ENCODE assay signal across 22 cellular contexts in genomic region chr9:79989079-79989478, GRCh38.
"Had no signal": no experiment of that assay in that cellular context is flagged by ENCODE, and none has a peak within 500 bp of the region (broad histone marks: within the 10 kb centered on the region; RNA-seq: fewer than 3 reads in every experiment).

No MANE protein-coding gene starts in this region.

- H3K27ac Mint-ChIP-seq: activated naive CD4-positive, alpha-beta T cell treated with anti-CD3 and anti-CD28 coated beads, Interleukin-2, amount 50 U/mL, for 72 hours; activated T-helper 17 cell treated with anti-CD3 and anti-CD28 coated beads, Interleukin-2, amount 50 U/mL, for 72 hours; brain; mesothelial cell of epicardium; stimulated activated naive B cell treated with anti-CD40 and anti-IgM and Interleukin-4, amounts not matched to agents 10 μg/mL and 1 μg/mL and 100 μg/mL, for 72 hours; T-cell; T-helper 2 cell treated with Interferon-gamma antibody and Interleukin-4, amounts not matched to agents 5 μg/mL and 100 μg/mL, for 36 hours had no signal

- H3K36me3 ChIP-seq: lower lobe of right lung, sigmoid colon, uterus had no signal

- H3K36me3 Mint-ChIP-seq: activated naive CD4-positive, alpha-beta T cell treated with anti-CD3 and anti-CD28 coated beads, Interleukin-2, amount 50 U/mL, for 72 hours; brain; mesothelial cell of epicardium; stimulated activated naive B cell treated with anti-CD40 and anti-IgM and Interleukin-4, amounts not matched to agents 10 μg/mL and 1 μg/mL and 100 μg/mL, for 72 hours; T-cell had no signal

- H3K9me3 Mint-ChIP-seq: activated T-helper 17 cell treated with anti-CD3 and anti-CD28 coated beads, Interleukin-2, amount 50 U/mL, for 72 hours; mesothelial cell of epicardium; T-cell; T-helper 2 cell treated with Interferon-gamma antibody and Interleukin-4, amounts not matched to agents 5 μg/mL and 100 μg/mL, for 36 hours had no signal

- H3K4me1 ChIP-seq: parathyroid adenoma, testis, uterus had no signal

- H3K4me3 ChIP-seq: hepatocyte, lower lobe of right lung, sigmoid colon, testis, uterus had no signal

- DNase-seq: activated T-cell treated with anti-CD3 and anti-CD28 coated beads, Interleukin-2, amount 50 U/mL, for 1 hour; aorta; erythroblast; foreskin fibroblast; left colon; lower lobe of right lung; nucleus accumbens; sigmoid colon; stimulated activated CD4-positive, alpha-beta T cell treated with anti-CD3 and anti-CD28 coated beads, Interleukin-2, amount 100 ng/mL, for 48 hours; stimulated activated CD8-positive, alpha-beta memory T cell treated with anti-CD3 and anti-CD28 coated beads, Interleukin-4, amount 100 ng/mL, for 48 hours; stimulated activated naive B cell treated with anti-CD40 and anti-IgM and Interleukin-4, amounts not matched to agents 10 μg/mL and 1 μg/mL and 100 μg/mL, for 72 hours; T-cell; testis; trophoblast cell; uterus had no signal

- H3K4me1 Mint-ChIP-seq: activated T-helper 17 cell treated with anti-CD3 and anti-CD28 coated beads, Interleukin-2, amount 50 U/mL, for 72 hours; T-cell had no signal

- ATAC-seq: activated naive CD4-positive, alpha-beta T cell treated with anti-CD3 and anti-CD28 coated beads, Interleukin-2, amount 50 U/mL, for 72 hours; activated T-helper 17 cell treated with anti-CD3 and anti-CD28 coated beads, Interleukin-2, amount 50 U/mL, for 72 hours; left colon; lower lobe of right lung; stimulated activated naive B cell treated with anti-CD40 and anti-IgM and Interleukin-4, amounts not matched to agents 10 μg/mL and 1 μg/mL and 100 μg/mL, for 72 hours; T-cell had no signal

- H3K27me3 ChIP-seq: hepatocyte, sigmoid colon, testis, uterus had no signal

- H3K27ac ChIP-seq: lower lobe of right lung, parathyroid adenoma, sigmoid colon, testis, uterus had no signal

- H3K4me3 Mint-ChIP-seq: activated T-helper 17 cell treated with anti-CD3 and anti-CD28 coated beads, Interleukin-2, amount 50 U/mL, for 72 hours; brain; mesothelial cell of epicardium; stimulated activated naive B cell treated with anti-CD40 and anti-IgM and Interleukin-4, amounts not matched to agents 10 μg/mL and 1 μg/mL and 100 μg/mL, for 72 hours; T-cell; T-helper 2 cell treated with Interferon-gamma antibody and Interleukin-4, amounts not matched to agents 5 μg/mL and 100 μg/mL, for 36 hours had no signal

- H3K27me3 Mint-ChIP-seq: stimulated activated naive B cell treated with anti-CD40 and anti-IgM and Interleukin-4, amounts not matched to agents 10 μg/mL and 1 μg/mL and 100 μg/mL, for 72 hours; T-cell had no signal

- H3K9me3 ChIP-seq: lower lobe of right lung, sigmoid colon, testis, uterus had no signal
